ENCODE assay signal across 2 cellular contexts in genomic region chr9:35958104-35958825, GRCh38.
TF ChIP-seq lines count a peak whose summit lies in the region.

OR2S2 (minus strand) TSS chr9:35958154; CDS start chr9:35958098, 56 bp downstream.

TF ChIP-seq in IMR-90, 13 proteins besides CTCF, POLR2A, EP300 and RAD21:
- TF ChIP-seq MXI1 (IDR thresholded peaks at IDR 0.05; ENCODE audit: borderline replicate concordance, low read depth, low read length) (no peak), CEBPB (IDR thresholded peaks at IDR 0.05; ENCODE audit: low read depth, low read length) (peak; percentile 55)

TF ChIP-seq in HepG2, 621 proteins besides CTCF, POLR2A, EP300 and RAD21:
- no peak for TF ChIP-seq ZNF597 (CRISPR knock-in tag; IDR thresholded peaks at IDR 0.05)
- TF ChIP-seq PCBP2 (optimal IDR thresholded peaks at IDR 0.05; ENCODE audit: low read depth, low read length, poor library complexity, severe bottlenecking), result no peak
- no peak for TF ChIP-seq GATAD1 (CRISPR knock-in tag; IDR thresholded peaks at IDR 0.05)
- no peak for TF ChIP-seq LBX2 (CRISPR knock-in tag; IDR thresholded peaks at IDR 0.05; ENCODE audit: borderline replicate concordance)
- TF ChIP-seq REXO4 (CRISPR knock-in tag; IDR thresholded peaks at IDR 0.05; ENCODE audit: borderline replicate concordance), result no peak
- TF ChIP-seq NR3C1 (CRISPR knock-in tag; IDR thresholded peaks at IDR 0.05), result no peak
- TF ChIP-seq IRF9 (CRISPR knock-in tag; IDR thresholded peaks at IDR 0.05; ENCODE audit: borderline replicate concordance), result no peak
